Comparison of ENCODE assay signal across 10 cellular contexts in genomic region chr5:7396169-7397004, GRCh38. TPM values are rescaled to one million over a fixed set of nuclear protein-coding genes. Genes with fewer than 3 reads are reported as not detected.
DNase-seq lines count a peak whose midpoint lies in the region.
"Had no signal": no experiment of that assay in that cellular context is flagged by ENCODE, and none has a peak within 500 bp of the region (broad histone marks: within the 10 kb centered on the region; RNA-seq: fewer than 3 reads in every experiment).

No MANE protein-coding gene starts in this region.

- DNase-seq in DMS79 (lab: John Stamatoyannopoulos, UW) (peak; percentile 40), DMS79 treated with DMSO at 0.1 percent for 48 hours (lab: John Stamatoyannopoulos, UW) (no peak), SJSA1 (ENCODE audit: low read depth in 1 of 2, low spot score in 2 of 2) (peak in 1 of 2 experiments; percentile 17), iPS DF 6.9 (ENCODE audit: low read depth, low spot score) (no peak), NCI-H2029 (lab: John Stamatoyannopoulos, UW) (no peak), SK-N-DZ (ENCODE audit: low spot score) (no peak), NCI-H446 treated with DMSO at 0.1 percent for 48 hours (lab: John Stamatoyannopoulos, UW) (no peak)
- DNase-seq: NCI-H187 treated with DMSO at 0.1 percent for 48 hours had no signal

- H3K9me3 ChIP-seq in SJSA1 (replicated peaks) (no peaks in the 10 kb centered on the region; the same call in 1 of the 2 replicates), iPS DF 6.9 (ENCODE audit: control insufficient read depth, insufficient read depth, low read length) (no peaks in the 10 kb centered on the region), skeletal muscle tissue (ENCODE audit: control insufficient read depth in 3 of 3, low read length in 3 of 3) (no peaks in the 10 kb centered on the region)

- WGBS in iPS DF 6.9 (ENCODE audit: insufficient coverage, insufficient read length) = no CpG with 5 or more reads among the region's 95 CpGs

- H3K4me3 ChIP-seq in SJSA1 = peak overlapping the region; percentile 39
- peak overlapping the region; percentile 88 for H3K4me3 ChIP-seq in iPS DF 6.9 (ENCODE audit: low read length)
- H3K4me3 ChIP-seq in skeletal muscle tissue (ENCODE audit: low read length in 3 of 3) = peak overlapping the region; percentile 60 to 81 (median 71)

- H3K4me1 ChIP-seq in SJSA1 (replicated peaks) = peaks cover 10% of the 10 kb centered on the region
- H3K4me1 ChIP-seq in iPS DF 6.9 (ENCODE audit: control insufficient read depth, insufficient read depth, low read length) = peaks cover 10% of the 10 kb centered on the region
- H3K4me1 ChIP-seq in skeletal muscle tissue (ENCODE audit: control insufficient read depth in 3 of 3, insufficient read depth in 3 of 3, low read length in 3 of 3) = peaks cover 24 to 37% (median 26%) of the 10 kb centered on the region in 3 donors

- no peak overlapping the region for H3K27ac ChIP-seq in SJSA1
- no peak overlapping the region for H3K27ac ChIP-seq in iPS DF 6.9 (ENCODE audit: low read length)
- peak overlapping the region; percentile 86 for H3K27ac ChIP-seq in skeletal muscle tissue (ENCODE audit: low read depth, low read length)
- H3K27ac ChIP-seq: 22Rv1 had no signal

- H3K27me3 ChIP-seq in SJSA1 (replicated peaks) (peaks cover 37% of the 10 kb centered on the region), iPS DF 6.9 (ENCODE audit: control insufficient read depth, insufficient read depth, low read length) (no peaks in the 10 kb centered on the region), skeletal muscle tissue (ENCODE audit: control insufficient read depth in 3 of 3, insufficient read depth in 3 of 3, low read length in 3 of 3) (peaks cover 0 to 6% (median 0%) of the 10 kb centered on the region in 3 donors)

- H3K36me3 ChIP-seq in SJSA1 = no peaks in the 10 kb centered on the region
- H3K36me3 ChIP-seq in iPS DF 6.9 (ENCODE audit: control insufficient read depth, insufficient read depth, low read length) = no peaks in the 10 kb centered on the region
- H3K36me3 ChIP-seq in skeletal muscle tissue (ENCODE audit: control insufficient read depth in 3 of 3, insufficient read depth in 3 of 3, low read length in 3 of 3) = no peaks in the 10 kb centered on the region

- peak overlapping the region; percentile 71 to 90 (median 88) for H3K9ac ChIP-seq in skeletal muscle tissue (ENCODE audit: low read depth in 1 of 3, low read length in 3 of 3)

RNA-seq across cellular contexts. Expression of gene ADCY2, which starts 0.4 kb away (rescaled TPM):
- total RNA-seq in SJSA1 (2014; rRNA removed; shearing (Covaris generic)) = 0.21 TPM in 1 of 2 replicates, not detected in the other
- total RNA-seq in skeletal muscle tissue = 27.7 TPM
- polyA plus RNA-seq in SK-N-DZ (2014; cell fraction: cytosol; rRNA removed) = not detected in 2 replicates
- not detected in 2 replicates for polyA plus RNA-seq in SK-N-DZ (2014; cell fraction: nucleus; rRNA removed)

Comparison
In these comparisons a context has a peak if more than half of its experiments do, and no peak if none do; other contexts are left out.
1. RNA of gene ADCY2, which starts 0.4 kb away (total RNA-seq): 27.7 TPM in skeletal muscle tissue (single experiment); 0.21 TPM in SJSA1; every median in the first group is over 10 times any median in the second.
2. Peak in every context shown above with its lines, with median percentiles within 50 percentile points of each other: H3K4me3 ChIP-seq.